9 cellular contexts compared by ENCODE assay signal in the genomic region with DNA sequence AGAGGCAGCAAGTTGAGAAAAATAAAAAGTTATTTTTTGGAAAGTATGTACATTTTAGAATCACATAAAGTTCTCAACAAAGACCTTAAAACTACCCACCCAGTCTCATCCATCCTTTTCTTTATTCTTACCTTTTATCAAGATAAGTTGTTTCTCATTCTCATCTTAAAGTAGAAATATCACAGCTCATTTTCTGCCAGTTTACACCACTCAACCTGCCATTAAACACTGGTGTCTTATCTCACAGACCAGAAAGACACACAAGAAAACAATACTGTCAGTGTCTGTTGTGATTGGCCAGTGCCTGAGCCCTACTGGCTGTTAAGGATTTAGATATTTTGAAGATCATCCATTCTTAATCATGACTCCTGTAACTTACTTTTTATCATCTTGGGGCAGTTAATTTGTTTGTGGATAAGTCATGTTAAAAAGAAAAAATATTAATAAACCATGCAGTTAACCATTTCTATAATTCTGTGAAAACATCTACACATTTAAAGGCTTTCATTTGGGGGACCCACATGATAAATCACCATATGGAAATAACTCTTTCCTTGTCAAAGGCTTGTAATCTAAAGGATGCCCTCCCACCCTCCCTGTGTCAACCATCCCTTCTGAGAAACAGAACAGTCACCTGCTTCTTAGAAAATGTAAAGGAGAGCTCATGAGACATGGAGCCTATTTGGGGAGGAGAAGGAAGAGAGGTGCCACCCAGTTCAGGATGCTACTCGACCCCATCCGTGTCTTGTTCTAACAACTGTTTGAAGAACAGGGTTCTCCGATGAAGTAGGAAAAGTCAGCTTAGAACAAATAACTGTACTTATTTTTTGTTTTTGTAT.
"Had no signal": no experiment of that assay in that cellular context is flagged by ENCODE, and none has a peak within 500 bp of the region (broad histone marks: within the 10 kb centered on the region; RNA-seq: fewer than 3 reads in every experiment).

No MANE protein-coding gene starts in this region.

- DNase-seq: H9, HCEC 1CT, KBM-7 had no signal

- H3K4me3 ChIP-seq: GM23338 had no signal

- H3K9ac ChIP-seq: KMS-11 had no signal

- ATAC-seq: GM23338, HepG2 had no signal

- FAIRE-seq: H1, H54, HepG2 had no signal

- H3K27ac Mint-ChIP-seq: GM23338, H9 had no signal

- H3K27ac ChIP-seq: HL-60, KMS-11 had no signal

- H3K4me3 Mint-ChIP-seq: GM23338, H9 had no signal

- H3K4me2 ChIP-seq: GM23338, KMS-11 had no signal

- H3K4me1 Mint-ChIP-seq: GM23338, H9 had no signal

- H2AFZ ChIP-seq: GM23338 had no signal

- H3K9me3 Mint-ChIP-seq: GM23338, H9 had no signal
